ENCODE assay signal across 14 cellular contexts in genomic region chr14:68519788-68520187, GRCh38.
DNase-seq lines count a peak whose midpoint lies in the region; ATAC-seq and TF ChIP-seq lines count a peak whose summit lies in the region.
"Had no signal": no experiment of that assay in that cellular context is flagged by ENCODE, and none has a peak within 500 bp of the region (broad histone marks: within the 10 kb centered on the region; RNA-seq: fewer than 3 reads in every experiment).

No MANE protein-coding gene starts in this region.

- TF ChIP-seq POLR2A in breast epithelium (IDR thresholded peaks at IDR 0.05), result no peak

- H3K9me3 Mint-ChIP-seq in Calu3 (ENCODE audit: low read depth, unreplicated experiment), result no peaks in the 10 kb centered on the region
- no peaks in the 10 kb centered on the region for H3K9me3 Mint-ChIP-seq in activated T-helper 2 cell treated with anti-CD3 and anti-CD28 coated beads, Interferon-gamma antibody, Interleukin-2, Interleukin-4, amounts not matched to agents 10 μg/mL and 5 μg/mL and 100 μg/mL, durations not matched to agents 14 hours and 24 hours and 36 hours
- H3K9me3 Mint-ChIP-seq: CD8-positive, alpha-beta memory T cell had no signal

- H3K4me3 Mint-ChIP-seq in Calu3 (ENCODE audit: low read depth, unreplicated experiment), result peak overlapping the region; percentile 26
- no peak overlapping the region for H3K4me3 Mint-ChIP-seq in activated T-helper 2 cell treated with anti-CD3 and anti-CD28 coated beads, Interferon-gamma antibody, Interleukin-2, Interleukin-4, amounts not matched to agents 10 μg/mL and 5 μg/mL and 100 μg/mL, durations not matched to agents 14 hours and 24 hours and 36 hours (ENCODE audit: low read depth)

- BruUV-seq in Calu3 (replicated peaks; lab: Mats Ljungman, UMichigan), result no TSS peak

- CTCF ChIA-PET in Calu3 (lab: Charles Lee), result no interaction called here

- H3K27ac Mint-ChIP-seq in Calu3 (ENCODE audit: unreplicated experiment), result peak overlapping the region; percentile 86
- H3K27ac Mint-ChIP-seq in activated T-helper 2 cell treated with anti-CD3 and anti-CD28 coated beads, Interferon-gamma antibody, Interleukin-2, Interleukin-4, amounts not matched to agents 10 μg/mL and 5 μg/mL and 100 μg/mL, durations not matched to agents 14 hours and 24 hours and 36 hours, result no peak overlapping the region

- H3K4me1 Mint-ChIP-seq in Calu3 (ENCODE audit: low read depth, unreplicated experiment), result peaks cover 55% of the 10 kb centered on the region
- H3K4me1 Mint-ChIP-seq in activated T-helper 2 cell treated with anti-CD3 and anti-CD28 coated beads, Interferon-gamma antibody, Interleukin-2, Interleukin-4, amounts not matched to agents 10 μg/mL and 5 μg/mL and 100 μg/mL, durations not matched to agents 14 hours and 24 hours and 36 hours (ENCODE audit: low read depth), result peaks cover 4% of the 10 kb centered on the region

- H3K36me3 ChIP-seq in breast epithelium (no peaks in the 10 kb centered on the region), rectal smooth muscle tissue (ENCODE audit: control insufficient read depth, insufficient read depth, low read length) (no peaks in the 10 kb centered on the region)

- H3K4me3 ChIP-seq in breast epithelium, result no peak overlapping the region
- no peak overlapping the region for H3K4me3 ChIP-seq in rectal smooth muscle tissue (ENCODE audit: low read length)

- H3K27me3 ChIP-seq in breast epithelium, result no peaks in the 10 kb centered on the region
- H3K27me3 ChIP-seq in rectal smooth muscle tissue (ENCODE audit: control insufficient read depth, insufficient read depth, low read length), result no peaks in the 10 kb centered on the region

- DNase-seq in Calu3 (no peak), breast epithelium (ENCODE audit: low spot score in 2 of 2) (no peak), NCI-H2171 treated with DMSO at 0.1 percent for 48 hours (lab: John Stamatoyannopoulos, UW) (no peak), NCI-H1048 (lab: John Stamatoyannopoulos, UW) (no peak)
- no peak for DNase-seq in activated CD4-positive, alpha-beta T cell treated with anti-CD3 and anti-CD28 coated beads, Interleukin-2, amount 50 U/mL, for 48 hours
- no peak for DNase-seq in activated T-helper 2 cell treated with anti-CD3 and anti-CD28 coated beads, Interferon-gamma antibody, Interleukin-2, Interleukin-4, amounts not matched to agents 10 μg/mL and 5 μg/mL and 100 μg/mL, durations not matched to agents 14 hours and 24 hours and 36 hours (ENCODE audit: low spot score)
- DNase-seq: CD8-positive, alpha-beta memory T cell; H7; mesendoderm; NCI-H82; T-helper 9 cell had no signal

- H3K9me3 ChIP-seq in breast epithelium, result no peaks in the 10 kb centered on the region

- TF ChIP-seq CTCF in Calu3 (IDR thresholded peaks at IDR 0.05; ENCODE audit: unreplicated experiment) (no peak), breast epithelium (IDR thresholded peaks at IDR 0.05) (no peak)

- peaks cover 0 to 12% of the 10 kb centered on the region in 2 donors for H3K4me1 ChIP-seq in breast epithelium
- H3K4me1 ChIP-seq in rectal smooth muscle tissue (ENCODE audit: control insufficient read depth, insufficient read depth, low read length), result peaks cover 53% of the 10 kb centered on the region

- no peak overlapping the region for H3K9ac ChIP-seq in rectal smooth muscle tissue (ENCODE audit: low read length)

- H3K27me3 Mint-ChIP-seq in Calu3 (ENCODE audit: unreplicated experiment), result no peaks in the 10 kb centered on the region
- H3K27me3 Mint-ChIP-seq in activated T-helper 2 cell treated with anti-CD3 and anti-CD28 coated beads, Interferon-gamma antibody, Interleukin-2, Interleukin-4, amounts not matched to agents 10 μg/mL and 5 μg/mL and 100 μg/mL, durations not matched to agents 14 hours and 24 hours and 36 hours (ENCODE audit: low read depth), result no peaks in the 10 kb centered on the region
- H3K27me3 Mint-ChIP-seq: brain had no signal

- peaks cover 14% of the 10 kb centered on the region for H3K36me3 Mint-ChIP-seq in Calu3 (ENCODE audit: insufficient read depth, unreplicated experiment)
- no peaks in the 10 kb centered on the region for H3K36me3 Mint-ChIP-seq in activated T-helper 2 cell treated with anti-CD3 and anti-CD28 coated beads, Interferon-gamma antibody, Interleukin-2, Interleukin-4, amounts not matched to agents 10 μg/mL and 5 μg/mL and 100 μg/mL, durations not matched to agents 14 hours and 24 hours and 36 hours (ENCODE audit: low read depth)

- H3K27ac ChIP-seq in breast epithelium, result peak overlapping the region; percentile 80 to 87
- peak overlapping the region; percentile 28 for H3K27ac ChIP-seq in rectal smooth muscle tissue (ENCODE audit: low read depth, low read length)

- intact Hi-C loops in Calu3 (cut with micrococcal nuclease; ENCODE audit: unreplicated experiment) (loop anchor here (1.0 to 10.0 kb wide), 6 partner anchors 52 to 270 kb away; no protein-coding TSS in a partner anchor), breast epithelium (cut with DNase I; ENCODE audit: low total_unique reads) (no loop called here)
- intact Hi-C loops in activated T-helper 2 cell treated with anti-CD3 and anti-CD28 coated beads, Interferon-gamma antibody, Interleukin-2, Interleukin-4, amounts not matched to agents 10 μg/mL and 5 μg/mL and 100 μg/mL, durations not matched to agents 14 hours and 24 hours and 36 hours (cut with micrococcal nuclease), result no loop called here

- ATAC-seq in GM21576 (IDR thresholded peaks at IDR 0.05; ENCODE audit: unreplicated experiment), result peak; percentile 50
